8 cellular contexts compared by ENCODE assay signal in genomic region chr1:45009956-45010854, GRCh38. TPM values are rescaled to one million over a fixed set of nuclear protein-coding genes. Genes with fewer than 3 reads are reported as not detected.
DNase-seq lines count a peak whose midpoint lies in the region; FAIRE-seq and TF ChIP-seq lines count a peak whose summit lies in the region.

No MANE protein-coding gene starts in this region.

- TF ChIP-seq POLR2A in GM12891 (IDR thresholded peaks at IDR 0.05; ENCODE audit: low read depth, low read length): no peak

- no peak for TF ChIP-seq CTCF in astrocyte of the cerebellum (IDR thresholded peaks at IDR 0.05; ENCODE audit: low read depth, low read length, missing control alignments)

- peaks cover 2 to 4% (median 3%) of the 10 kb centered on the region in 3 donors for H3K27me3 Mint-ChIP-seq in immature natural killer cell (ENCODE audit: low read depth in 3 of 3)

- H3K36me3 Mint-ChIP-seq in immature natural killer cell: peaks cover 16 to 19% (median 18%) of the 10 kb centered on the region in 3 donors

- peak overlapping the region in 3 of 6 donors; percentile 13 to 61 (median 34) for H3K27ac Mint-ChIP-seq in immature natural killer cell

- H3K4me1 Mint-ChIP-seq in immature natural killer cell: peaks cover 47 to 61% of the 10 kb centered on the region in 2 donors

- no peaks in the 10 kb centered on the region for H3K9me3 Mint-ChIP-seq in immature natural killer cell

- FAIRE-seq in GM12891 (lab: Jason Lieb, UNC): no peak

- peak overlapping the region; percentile 77 to 96 (median 83) for H3K4me3 Mint-ChIP-seq in immature natural killer cell

- peak overlapping the region; percentile 97 for H3K4me3 ChIP-seq in astrocyte of the cerebellum (ENCODE audit: low read depth, low read length)

- DNase-seq in NCI-H2227 (lab: John Stamatoyannopoulos, UW; ENCODE audit: unreplicated experiment) (peak; percentile 36), NCI-H2227 treated with DMSO at 0.1 percent for 48 hours (lab: John Stamatoyannopoulos, UW) (no peak), NCI-H69 (lab: John Stamatoyannopoulos, UW) (peak; percentile 55), astrocyte of the cerebellum (ENCODE audit: low read depth) (no peak), immature natural killer cell (peak in 1 of 3 donors; percentile 7), GOT3 (lab: John Stamatoyannopoulos, UW) (no peak), GM12891 (ENCODE audit: insufficient read length, low spot score) (no peak)
- peak; percentile 39 for DNase-seq in stimulated activated CD8-positive, alpha-beta memory T cell treated with anti-CD3 and anti-CD28 coated beads, Interleukin-4, amount 100 ng/mL, for 48 hours

- in situ Hi-C loops in astrocyte of the cerebellum (cut with HindIII; ENCODE audit: low sequenced_read_pairs): no loop called here

TF ChIP-seq in GM12891, 5 proteins besides CTCF, POLR2A, EP300 and RAD21:
- TF ChIP-seq SPI1 (IDR thresholded peaks at IDR 0.05; ENCODE audit: low read depth, low read length) (no peak), POU2F2 (IDR thresholded peaks at IDR 0.05; ENCODE audit: low read depth, low read length) (no peak), TAF1 (IDR thresholded peaks at IDR 0.05; ENCODE audit: low read depth, low read length) (no peak), PAX5 (IDR thresholded peaks at IDR 0.05; ENCODE audit: insufficient read depth, low read length, severe bottlenecking) (no peak), POLR2AphosphoS5 (IDR thresholded peaks at IDR 0.05; ENCODE audit: low read depth, low read length) (no peak)

RNA-seq across cellular contexts. Expression of gene HECTD3, which starts 0.9 kb away (rescaled TPM):
- 10 to 100 TPM in 2 of 3 donors, 1 to 10 TPM in 1; 8.2 to 22.4 (median 17.5) TPM for polyA plus RNA-seq in immature natural killer cell
- polyA plus RNA-seq in GM12891 (2012; ENCODE audit: low read depth, missing spikeins): 21.8 TPM

RNA-seq across cellular contexts. Expression of gene UROD, which starts 1.8 kb away (rescaled TPM):
- 100 to 1,000 TPM in 2 of 3 donors, 10 to 100 TPM in 1; 67.6 to 110 (median 102) TPM for polyA plus RNA-seq in immature natural killer cell
- polyA plus RNA-seq in GM12891 (2012; ENCODE audit: low read depth, missing spikeins): 79.5 TPM

RNA-seq across cellular contexts. Expression of gene EIF2B3, which starts 23.8 kb away (rescaled TPM):
- polyA plus RNA-seq in immature natural killer cell: 10 to 100 TPM; 18.1 to 32.7 (median 24.4) TPM
- polyA plus RNA-seq in GM12891 (2012; ENCODE audit: low read depth, missing spikeins): 26.4 TPM

Comparison
In these comparisons a context has a peak if more than half of its experiments do, and no peak if none do; other contexts are left out.
1. DNase-seq: peak in NCI-H2227 (single experiment), NCI-H69 (single experiment) and stimulated activated CD8-positive, alpha-beta memory T cell treated with anti-CD3 and anti-CD28 coated beads, Interleukin-4, amount 100 ng/mL, for 48 hours (single experiment); none in NCI-H2227 treated with DMSO at 0.1 percent for 48 hours (single experiment), astrocyte of the cerebellum (single experiment), GOT3 (single experiment) and GM12891 (single experiment).